Comparison of ENCODE assay signal across 18 cellular contexts in the genomic region with DNA sequence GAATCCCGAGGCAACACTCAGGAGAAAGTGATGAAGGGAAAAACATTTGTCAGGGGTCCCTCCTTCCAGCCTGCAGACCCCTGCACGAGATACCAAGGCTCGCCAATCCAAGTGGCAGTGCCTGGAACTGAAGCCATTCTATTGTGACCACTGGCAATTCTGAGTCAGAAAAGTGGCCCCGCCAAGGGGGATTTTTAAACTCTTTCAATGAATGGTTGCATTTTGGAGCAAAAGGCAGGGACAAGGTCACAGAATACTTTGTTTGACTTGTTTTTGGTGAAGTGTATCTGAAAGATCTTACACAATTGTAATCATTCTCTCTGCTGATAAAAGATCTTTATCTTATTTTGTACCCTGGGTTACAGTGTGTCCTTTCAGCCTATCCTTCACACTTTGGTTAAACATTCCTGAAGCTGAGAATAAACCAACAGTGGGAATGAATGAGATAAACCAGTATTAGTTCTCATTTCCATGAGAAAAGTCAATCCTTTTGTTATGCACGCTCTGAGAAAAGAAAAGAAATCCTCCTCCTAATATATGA.
DNase-seq lines count a peak whose midpoint lies in the region; ATAC-seq and TF ChIP-seq lines count a peak whose summit lies in the region.
"Had no signal": no experiment of that assay in that cellular context is flagged by ENCODE, and none has a peak within 500 bp of the region (broad histone marks: within the 10 kb centered on the region; RNA-seq: fewer than 3 reads in every experiment).

No MANE protein-coding gene starts in this region.

- peak; percentile 9 for TF ChIP-seq CTCF in liver (IDR thresholded peaks at IDR 0.05; ENCODE audit: low read depth, low read length, missing input control)
- TF ChIP-seq CTCF in tibial nerve (IDR thresholded peaks at IDR 0.05): peak in 1 of 5 experiments; percentile 7

- H3K4me1 ChIP-seq in HUES6 (ENCODE audit: control insufficient read depth, insufficient read depth, low read length) (peaks cover 44% of the 10 kb centered on the region), ectodermal cell (ENCODE audit: control insufficient read depth, insufficient read depth, low read length) (peaks cover 5% of the 10 kb centered on the region), liver (ENCODE audit: control insufficient read depth in 4 of 4, insufficient read depth in 4 of 4, low read length in 3 of 4) (peaks cover 0 to 5% (median 0%) of the 10 kb centered on the region in 4 donors), tibial nerve (peaks cover 0 to 6% (median 1%) of the 10 kb centered on the region in 4 donors)
- H3K4me1 ChIP-seq: Peyer's patch, SJCRH30, uterus had no signal

- no peak for DNase-seq in tibial nerve (ENCODE audit: low spot score in 2 of 2)
- DNase-seq in dedifferentiated amniotic fluid mesenchymal stem cell (ENCODE audit: extremely low spot score): no peak
- no peak for DNase-seq in AG20443 (ENCODE audit: low spot score)
- DNase-seq: activated CD4-positive, alpha-beta T cell treated with anti-CD3 and anti-CD28 coated beads for 48 hours; CD4-positive, alpha-beta T cell; effector CD8-positive, alpha-beta T cell; HFFc6; midbrain; NCI-H2029; NCI-H510A; Peyer's patch; SJCRH30; uterus had no signal

- H3K9me3 ChIP-seq in HUES6 (ENCODE audit: control insufficient read depth, insufficient read depth, low read depth, low read length): no peaks in the 10 kb centered on the region
- no peaks in the 10 kb centered on the region for H3K9me3 ChIP-seq in ectodermal cell (ENCODE audit: control insufficient read depth, low read length)
- H3K9me3 ChIP-seq in liver (ENCODE audit: control insufficient read depth in 4 of 4, low read length in 3 of 4): no peaks in the 10 kb centered on the region
- H3K9me3 ChIP-seq in tibial nerve: no peaks in the 10 kb centered on the region
- H3K9me3 ChIP-seq: Peyer's patch, SJCRH30, uterus had no signal

- peak in 1 of 2 donors; percentile 7 for TF ChIP-seq EP300 in tibial nerve (IDR thresholded peaks at IDR 0.05)

- H3K27me3 ChIP-seq in HUES6 (ENCODE audit: control insufficient read depth, insufficient read depth, low read length) (no peaks in the 10 kb centered on the region), ectodermal cell (ENCODE audit: control insufficient read depth, insufficient read depth, low read length, poor library complexity, severe bottlenecking) (no peaks in the 10 kb centered on the region), liver (ENCODE audit: control insufficient read depth in 4 of 4, insufficient read depth in 4 of 4, low read length in 3 of 4) (no peaks in the 10 kb centered on the region), tibial nerve (no peaks in the 10 kb centered on the region)
- H3K27me3 ChIP-seq: Peyer's patch, SJCRH30, uterus had no signal

- H3K27ac ChIP-seq in HUES6 (ENCODE audit: low read depth, low read length) (peak overlapping the region; percentile 23; the same call in 1 of the 2 replicates), ectodermal cell (ENCODE audit: insufficient read depth, low read depth, low read length, poor library complexity, severe bottlenecking) (peak overlapping the region; percentile 17), liver (ENCODE audit: low read depth in 1 of 2, low read length in 2 of 2) (no peak overlapping the region), tibial nerve (peak overlapping the region in 3 of 4 donors; percentile 1 to 52 (median 21))
- H3K27ac ChIP-seq: Peyer's patch, SJCRH30, uterus had no signal

- WGBS in ectodermal cell, 2 experiments: 50 to 60% methylated on average over 4 to 5 of the region's 5 CpGs
- 63% methylated on average over 5 of the region's 5 CpGs for WGBS in liver
- WGBS in tibial nerve, 2 donors: 49 to 51% methylated on average over 5 of the region's 5 CpGs

- ATAC-seq in GM19023 (IDR thresholded peaks at IDR 0.05; ENCODE audit: unreplicated experiment): no peak
- ATAC-seq: esophagus mucosa had no signal

- no peaks in the 10 kb centered on the region for H3K36me3 ChIP-seq in HUES6 (ENCODE audit: control insufficient read depth, insufficient read depth, low read length)
- no peaks in the 10 kb centered on the region for H3K36me3 ChIP-seq in ectodermal cell (ENCODE audit: control insufficient read depth, insufficient read depth, low read length)
- H3K36me3 ChIP-seq in liver (ENCODE audit: control insufficient read depth in 4 of 4, insufficient read depth in 3 of 4, low read depth in 1 of 4, low read length in 3 of 4): peaks cover 3 to 64% (median 43%) of the 10 kb centered on the region in 4 donors
- H3K36me3 ChIP-seq in tibial nerve: peaks cover 0 to 35% (median 0%) of the 10 kb centered on the region in 3 donors
- H3K36me3 ChIP-seq: SJCRH30, uterus had no signal

- TF ChIP-seq RAD21 in liver (IDR thresholded peaks at IDR 0.05): peak; percentile 15 to 38

- H3K9ac ChIP-seq in HUES6 (ENCODE audit: low read length): no peak overlapping the region
- no peak overlapping the region for H3K9ac ChIP-seq in liver (ENCODE audit: low read depth in 1 of 2, low read length in 2 of 2)

- H3K4me3 ChIP-seq in HUES6 (ENCODE audit: low read depth, low read length): peak overlapping the region; percentile 25; the same call in 1 of the 2 replicates
- H3K4me3 ChIP-seq in ectodermal cell (ENCODE audit: insufficient read depth, low read depth, low read length): no peak overlapping the region
- no peak overlapping the region for H3K4me3 ChIP-seq in liver (ENCODE audit: low read depth in 1 of 3, low read length in 3 of 3)
- H3K4me3 ChIP-seq in tibial nerve: no peak overlapping the region
- H3K4me3 ChIP-seq: Peyer's patch, SJCRH30, uterus had no signal

- no peak for TF ChIP-seq POLR2A in tibial nerve (IDR thresholded peaks at IDR 0.05)

TF ChIP-seq in liver, 16 proteins besides CTCF, POLR2A, EP300 and RAD21:
- TF ChIP-seq HNF4A (conservative IDR thresholded peaks at IDR 0.05): peak in 1 of 2 donors; percentile 69
- TF ChIP-seq ZBTB33 (IDR thresholded peaks at IDR 0.05): no peak
- peak in 1 of 2 donors; percentile 81 for TF ChIP-seq RXRA (IDR thresholded peaks at IDR 0.05)
- TF ChIP-seq, protein P1, sequence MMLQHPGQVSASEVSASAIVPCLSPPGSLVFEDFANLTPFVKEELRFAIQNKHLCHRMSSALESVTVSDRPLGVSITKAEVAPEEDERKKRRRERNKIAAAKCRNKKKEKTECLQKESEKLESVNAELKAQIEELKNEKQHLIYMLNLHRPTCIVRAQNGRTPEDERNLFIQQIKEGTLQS (IDR thresholded peaks at IDR 0.05): no peak
- TF ChIP-seq YY1 (IDR thresholded peaks at IDR 0.05): peak; percentile 21
- TF ChIP-seq SP1 (IDR thresholded peaks at IDR 0.05): no peak
- TF ChIP-seq REST (IDR thresholded peaks at IDR 0.05): no peak
- TF ChIP-seq JUND (IDR thresholded peaks at IDR 0.05): peak in 1 of 2 donors; percentile 55

Comparison
In these comparisons a context has a peak if more than half of its experiments do, and no peak if none do; other contexts are left out.
1. H3K27ac ChIP-seq: peak in HUES6 (single experiment), ectodermal cell (single experiment) and tibial nerve (3 of 4); none in liver (0 of 2).